12 cellular contexts compared by ENCODE assay signal in genomic region chr1:112881742-112882127, GRCh38.
A peak's percentile ranks its signal among the peaks of the same experiment; 100 is the strongest.
DNase-seq lines count a peak whose midpoint lies in the region; TF ChIP-seq lines count a peak whose summit lies in the region.
"Had no signal": no experiment of that assay in that cellular context is flagged by ENCODE, and none has a peak within 500 bp of the region (broad histone marks: within the 10 kb centered on the region; RNA-seq: fewer than 3 reads in every experiment).

No MANE protein-coding gene starts in this region.

- no peaks in the 10 kb centered on the region for H3K4me1 Mint-ChIP-seq in progenitor cell of endocrine pancreas (ENCODE audit: low read depth)
- H3K4me1 Mint-ChIP-seq: activated B cell treated with CpG ODN at 0.5 μM for 24 hours had no signal

- DNase-seq in CD1c-positive myeloid dendritic cell (ENCODE audit: extremely low spot score) (peak; percentile 86), left ventricle myocardium inferior (no peak), progenitor cell of endocrine pancreas (ENCODE audit: low spot score, unreplicated experiment) (no peak), NCI-H226 (no peak), NCI-H2227 treated with DMSO at 0.1 percent for 48 hours (lab: John Stamatoyannopoulos, UW) (no peak), NCI-H510A (lab: John Stamatoyannopoulos, UW) (no peak), A172 (ENCODE audit: low spot score) (no peak)
- DNase-seq: activated B cell treated with CpG ODN at 0.5 μM for 24 hours; activated T-cell treated with anti-CD3 and anti-CD28 coated beads, Interleukin-2, amount 50 U/mL, for 1 hour had no signal

- no peak for TF ChIP-seq CTCF in left ventricle myocardium inferior (IDR thresholded peaks at IDR 0.05; ENCODE audit: borderline replicate concordance)
- TF ChIP-seq CTCF in progenitor cell of endocrine pancreas (IDR thresholded peaks at IDR 0.05; ENCODE audit: unreplicated experiment): no peak

- no peaks in the 10 kb centered on the region for H3K36me3 Mint-ChIP-seq in progenitor cell of endocrine pancreas (ENCODE audit: insufficient read depth)

- peaks cover 18% of the 10 kb centered on the region for H3K4me1 ChIP-seq in left ventricle myocardium inferior
- H3K4me1 ChIP-seq: parathyroid adenoma had no signal

- H3K4me3 ChIP-seq in left ventricle myocardium inferior: no peak overlapping the region
- H3K4me3 ChIP-seq: esophagus squamous epithelium had no signal

- no peaks in the 10 kb centered on the region for H3K36me3 ChIP-seq in left ventricle myocardium inferior
- H3K36me3 ChIP-seq: esophagus squamous epithelium had no signal

- H3K4me3 Mint-ChIP-seq in progenitor cell of endocrine pancreas (ENCODE audit: low read depth): no peak overlapping the region
- H3K4me3 Mint-ChIP-seq: activated B cell treated with CpG ODN at 0.5 μM for 24 hours had no signal

- H3K27me3 Mint-ChIP-seq in progenitor cell of endocrine pancreas: no peaks in the 10 kb centered on the region

- no peaks in the 10 kb centered on the region for H3K9me3 Mint-ChIP-seq in progenitor cell of endocrine pancreas (ENCODE audit: low read depth)
- H3K9me3 Mint-ChIP-seq: activated B cell treated with CpG ODN at 0.5 μM for 24 hours had no signal

- no peaks in the 10 kb centered on the region for H3K27me3 ChIP-seq in left ventricle myocardium inferior (ENCODE audit: low read depth)
- H3K27me3 ChIP-seq: esophagus squamous epithelium had no signal

- peak overlapping the region; percentile 79 for H3K27ac ChIP-seq in angular gyrus (ENCODE audit: low read depth, low read length)
- H3K27ac ChIP-seq in left ventricle myocardium inferior (replicated peaks): peak overlapping the region; percentile 72
- H3K27ac ChIP-seq: esophagus squamous epithelium, parathyroid adenoma had no signal

- intact Hi-C loops in left ventricle myocardium inferior (cut with micrococcal nuclease): loop anchor here (2.0 kb wide), 1 partner anchor 161 kb away; no protein-coding TSS in a partner anchor

- no peaks in the 10 kb centered on the region for H3K9me3 ChIP-seq in left ventricle myocardium inferior (replicated peaks)
- H3K9me3 ChIP-seq: esophagus squamous epithelium had no signal

- H3K27ac Mint-ChIP-seq in progenitor cell of endocrine pancreas: peak overlapping the region; percentile 65
- H3K27ac Mint-ChIP-seq: activated B cell treated with CpG ODN at 0.5 μM for 24 hours had no signal
